2 cellular contexts compared by ENCODE assay signal in the genomic region with DNA sequence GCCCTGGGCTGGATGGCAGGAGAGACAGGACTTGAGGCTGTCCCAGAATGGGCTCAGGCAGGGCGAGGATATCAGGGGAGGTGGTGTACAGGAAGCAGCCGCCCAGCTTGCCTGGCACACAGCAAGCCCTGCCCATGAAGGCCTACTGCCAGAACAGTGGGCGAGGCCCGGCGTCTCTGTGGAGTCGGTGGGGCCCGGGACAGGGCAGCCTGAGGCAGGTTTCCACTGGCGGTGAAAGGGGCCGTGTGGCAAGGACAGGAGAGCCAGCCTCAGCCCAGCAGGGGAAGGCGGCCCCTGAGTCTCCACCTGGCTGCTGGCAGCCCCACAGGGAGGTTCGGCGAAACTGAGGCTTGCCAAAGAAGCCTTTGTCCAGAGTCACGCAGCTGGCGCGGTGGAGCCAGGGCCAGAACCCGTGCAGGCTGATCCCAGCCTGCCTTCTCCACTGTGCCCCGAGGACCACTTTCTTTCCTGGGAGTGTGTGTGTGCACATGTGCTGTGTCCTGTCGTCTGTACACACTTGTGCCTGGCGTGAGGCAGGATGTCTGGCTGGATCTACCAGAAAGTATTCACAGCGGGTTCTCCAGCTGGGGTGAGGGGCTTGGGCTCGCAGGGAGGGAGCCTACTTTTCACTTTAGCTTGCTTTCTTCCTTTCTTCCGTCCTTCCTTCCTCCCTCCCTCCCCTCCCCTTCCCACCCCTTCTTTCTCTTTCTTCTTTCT.
TF ChIP-seq lines count a peak whose summit lies in the region.

No MANE protein-coding gene starts in this region.

TF ChIP-seq in GM23338, 12 proteins besides CTCF, POLR2A, EP300 and RAD21 (continued from another document):
- TF ChIP-seq, protein P1, sequence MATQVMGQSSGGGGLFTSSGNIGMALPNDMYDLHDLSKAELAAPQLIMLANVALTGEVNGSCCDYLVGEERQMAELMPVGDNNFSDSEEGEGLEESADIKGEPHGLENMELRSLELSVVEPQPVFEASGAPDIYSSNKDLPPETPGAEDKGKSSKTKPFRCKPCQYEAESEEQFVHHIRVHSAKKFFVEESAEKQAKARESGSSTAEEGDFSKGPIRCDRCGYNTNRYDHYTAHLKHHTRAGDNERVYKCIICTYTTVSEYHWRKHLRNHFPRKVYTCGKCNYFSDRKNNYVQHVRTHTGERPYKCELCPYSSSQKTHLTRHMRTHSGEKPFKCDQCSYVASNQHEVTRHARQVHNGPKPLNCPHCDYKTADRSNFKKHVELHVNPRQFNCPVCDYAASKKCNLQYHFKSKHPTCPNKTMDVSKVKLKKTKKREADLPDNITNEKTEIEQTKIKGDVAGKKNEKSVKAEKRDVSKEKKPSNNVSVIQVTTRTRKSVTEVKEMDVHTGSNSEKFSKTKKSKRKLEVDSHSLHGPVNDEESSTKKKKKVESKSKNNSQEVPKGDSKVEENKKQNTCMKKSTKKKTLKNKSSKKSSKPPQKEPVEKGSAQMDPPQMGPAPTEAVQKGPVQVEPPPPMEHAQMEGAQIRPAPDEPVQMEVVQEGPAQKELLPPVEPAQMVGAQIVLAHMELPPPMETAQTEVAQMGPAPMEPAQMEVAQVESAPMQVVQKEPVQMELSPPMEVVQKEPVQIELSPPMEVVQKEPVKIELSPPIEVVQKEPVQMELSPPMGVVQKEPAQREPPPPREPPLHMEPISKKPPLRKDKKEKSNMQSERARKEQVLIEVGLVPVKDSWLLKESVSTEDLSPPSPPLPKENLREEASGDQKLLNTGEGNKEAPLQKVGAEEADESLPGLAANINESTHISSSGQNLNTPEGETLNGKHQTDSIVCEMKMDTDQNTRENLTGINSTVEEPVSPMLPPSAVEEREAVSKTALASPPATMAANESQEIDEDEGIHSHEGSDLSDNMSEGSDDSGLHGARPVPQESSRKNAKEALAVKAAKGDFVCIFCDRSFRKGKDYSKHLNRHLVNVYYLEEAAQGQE (IDR thresholded peaks at IDR 0.05; ENCODE audit: unreplicated experiment) = no peak
- TF ChIP-seq EZH2 (IDR thresholded peaks at IDR 0.05; ENCODE audit: low read depth, unreplicated experiment) (no peak), ZNF114 (CRISPR knock-in tag; IDR thresholded peaks at IDR 0.05) (no peak), EZH2phosphoT487 (IDR thresholded peaks at IDR 0.05; ENCODE audit: unreplicated experiment) (no peak)
- TF ChIP-seq, protein P2, sequence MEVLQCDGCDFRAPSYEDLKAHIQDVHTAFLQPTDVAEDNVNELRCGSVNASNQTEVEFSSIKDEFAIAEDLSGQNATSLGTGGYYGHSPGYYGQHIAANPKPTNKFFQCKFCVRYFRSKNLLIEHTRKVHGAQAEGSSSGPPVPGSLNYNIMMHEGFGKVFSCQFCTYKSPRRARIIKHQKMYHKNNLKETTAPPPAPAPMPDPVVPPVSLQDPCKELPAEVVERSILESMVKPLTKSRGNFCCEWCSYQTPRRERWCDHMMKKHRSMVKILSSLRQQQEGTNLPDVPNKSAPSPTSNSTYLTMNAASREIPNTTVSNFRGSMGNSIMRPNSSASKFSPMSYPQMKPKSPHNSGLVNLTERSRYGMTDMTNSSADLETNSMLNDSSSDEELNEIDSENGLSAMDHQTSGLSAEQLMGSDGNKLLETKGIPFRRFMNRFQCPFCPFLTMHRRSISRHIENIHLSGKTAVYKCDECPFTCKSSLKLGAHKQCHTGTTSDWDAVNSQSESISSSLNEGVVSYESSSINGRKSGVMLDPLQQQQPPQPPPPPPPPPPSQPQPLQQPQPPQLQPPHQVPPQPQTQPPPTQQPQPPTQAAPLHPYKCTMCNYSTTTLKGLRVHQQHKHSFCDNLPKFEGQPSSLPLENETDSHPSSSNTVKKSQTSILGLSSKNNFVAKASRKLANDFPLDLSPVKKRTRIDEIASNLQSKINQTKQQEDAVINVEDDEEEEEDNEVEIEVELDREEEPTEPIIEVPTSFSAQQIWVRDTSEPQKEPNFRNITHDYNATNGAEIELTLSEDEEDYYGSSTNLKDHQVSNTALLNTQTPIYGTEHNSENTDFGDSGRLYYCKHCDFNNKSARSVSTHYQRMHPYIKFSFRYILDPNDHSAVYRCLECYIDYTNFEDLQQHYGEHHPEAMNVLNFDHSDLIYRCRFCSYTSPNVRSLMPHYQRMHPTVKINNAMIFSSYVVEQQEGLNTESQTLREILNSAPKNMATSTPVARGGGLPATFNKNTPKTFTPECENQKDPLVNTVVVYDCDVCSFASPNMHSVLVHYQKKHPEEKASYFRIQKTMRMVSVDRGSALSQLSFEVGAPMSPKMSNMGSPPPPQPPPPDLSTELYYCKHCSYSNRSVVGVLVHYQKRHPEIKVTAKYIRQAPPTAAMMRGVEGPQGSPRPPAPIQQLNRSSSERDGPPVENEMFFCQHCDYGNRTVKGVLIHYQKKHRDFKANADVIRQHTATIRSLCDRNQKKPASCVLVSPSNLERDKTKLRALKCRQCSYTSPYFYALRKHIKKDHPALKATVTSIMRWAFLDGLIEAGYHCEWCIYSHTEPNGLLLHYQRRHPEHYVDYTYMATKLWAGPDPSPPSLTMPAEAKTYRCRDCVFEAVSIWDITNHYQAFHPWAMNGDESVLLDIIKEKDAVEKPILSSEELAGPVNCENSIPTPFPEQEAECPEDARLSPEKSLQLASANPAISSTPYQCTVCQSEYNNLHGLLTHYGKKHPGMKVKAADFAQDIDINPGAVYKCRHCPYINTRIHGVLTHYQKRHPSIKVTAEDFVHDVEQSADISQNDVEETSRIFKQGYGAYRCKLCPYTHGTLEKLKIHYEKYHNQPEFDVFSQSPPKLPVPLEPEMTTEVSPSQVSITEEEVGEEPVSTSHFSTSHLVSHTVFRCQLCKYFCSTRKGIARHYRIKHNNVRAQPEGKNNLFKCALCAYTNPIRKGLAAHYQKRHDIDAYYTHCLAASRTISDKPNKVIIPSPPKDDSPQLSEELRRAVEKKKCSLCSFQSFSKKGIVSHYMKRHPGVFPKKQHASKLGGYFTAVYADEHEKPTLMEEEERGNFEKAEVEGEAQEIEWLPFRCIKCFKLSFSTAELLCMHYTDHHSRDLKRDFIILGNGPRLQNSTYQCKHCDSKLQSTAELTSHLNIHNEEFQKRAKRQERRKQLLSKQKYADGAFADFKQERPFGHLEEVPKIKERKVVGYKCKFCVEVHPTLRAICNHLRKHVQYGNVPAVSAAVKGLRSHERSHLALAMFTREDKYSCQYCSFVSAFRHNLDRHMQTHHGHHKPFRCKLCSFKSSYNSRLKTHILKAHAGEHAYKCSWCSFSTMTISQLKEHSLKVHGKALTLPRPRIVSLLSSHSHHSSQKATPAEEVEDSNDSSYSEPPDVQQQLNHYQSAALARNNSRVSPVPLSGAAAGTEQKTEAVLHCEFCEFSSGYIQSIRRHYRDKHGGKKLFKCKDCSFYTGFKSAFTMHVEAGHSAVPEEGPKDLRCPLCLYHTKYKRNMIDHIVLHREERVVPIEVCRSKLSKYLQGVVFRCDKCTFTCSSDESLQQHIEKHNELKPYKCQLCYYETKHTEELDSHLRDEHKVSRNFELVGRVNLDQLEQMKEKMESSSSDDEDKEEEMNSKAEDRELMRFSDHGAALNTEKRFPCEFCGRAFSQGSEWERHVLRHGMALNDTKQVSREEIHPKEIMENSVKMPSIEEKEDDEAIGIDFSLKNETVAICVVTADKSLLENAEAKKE (CRISPR knock-in tag; IDR thresholded peaks at IDR 0.05) = no peak
TF ChIP-seq in GM23338: peak in this region for 0.

TF ChIP-seq in SK-N-SH treated with all-trans-retinoic acid at 6 μM for 48 hours, 23 proteins besides CTCF, POLR2A, EP300 and RAD21 (continued from another document):
- TF ChIP-seq BACH2 (CRISPR knock-in tag; IDR thresholded peaks at IDR 0.05; ENCODE audit: borderline replicate concordance) (no peak), SNAI2 (CRISPR knock-in tag; IDR thresholded peaks at IDR 0.05) (no peak), RARB (CRISPR knock-in tag; IDR thresholded peaks at IDR 0.05) (no peak), PPARA (CRISPR knock-in tag; IDR thresholded peaks at IDR 0.05; ENCODE audit: borderline replicate concordance) (no peak)
- TF ChIP-seq, protein P3, sequence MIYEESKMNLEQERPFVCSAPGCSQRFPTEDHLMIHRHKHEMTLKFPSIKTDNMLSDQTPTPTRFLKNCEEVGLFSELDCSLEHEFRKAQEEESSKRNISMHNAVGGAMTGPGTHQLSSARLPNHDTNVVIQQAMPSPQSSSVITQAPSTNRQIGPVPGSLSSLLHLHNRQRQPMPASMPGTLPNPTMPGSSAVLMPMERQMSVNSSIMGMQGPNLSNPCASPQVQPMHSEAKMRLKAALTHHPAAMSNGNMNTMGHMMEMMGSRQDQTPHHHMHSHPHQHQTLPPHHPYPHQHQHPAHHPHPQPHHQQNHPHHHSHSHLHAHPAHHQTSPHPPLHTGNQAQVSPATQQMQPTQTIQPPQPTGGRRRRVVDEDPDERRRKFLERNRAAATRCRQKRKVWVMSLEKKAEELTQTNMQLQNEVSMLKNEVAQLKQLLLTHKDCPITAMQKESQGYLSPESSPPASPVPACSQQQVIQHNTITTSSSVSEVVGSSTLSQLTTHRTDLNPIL (CRISPR knock-in tag; IDR thresholded peaks at IDR 0.05; ENCODE audit: low read depth) = no peak
- TF ChIP-seq, protein P4, sequence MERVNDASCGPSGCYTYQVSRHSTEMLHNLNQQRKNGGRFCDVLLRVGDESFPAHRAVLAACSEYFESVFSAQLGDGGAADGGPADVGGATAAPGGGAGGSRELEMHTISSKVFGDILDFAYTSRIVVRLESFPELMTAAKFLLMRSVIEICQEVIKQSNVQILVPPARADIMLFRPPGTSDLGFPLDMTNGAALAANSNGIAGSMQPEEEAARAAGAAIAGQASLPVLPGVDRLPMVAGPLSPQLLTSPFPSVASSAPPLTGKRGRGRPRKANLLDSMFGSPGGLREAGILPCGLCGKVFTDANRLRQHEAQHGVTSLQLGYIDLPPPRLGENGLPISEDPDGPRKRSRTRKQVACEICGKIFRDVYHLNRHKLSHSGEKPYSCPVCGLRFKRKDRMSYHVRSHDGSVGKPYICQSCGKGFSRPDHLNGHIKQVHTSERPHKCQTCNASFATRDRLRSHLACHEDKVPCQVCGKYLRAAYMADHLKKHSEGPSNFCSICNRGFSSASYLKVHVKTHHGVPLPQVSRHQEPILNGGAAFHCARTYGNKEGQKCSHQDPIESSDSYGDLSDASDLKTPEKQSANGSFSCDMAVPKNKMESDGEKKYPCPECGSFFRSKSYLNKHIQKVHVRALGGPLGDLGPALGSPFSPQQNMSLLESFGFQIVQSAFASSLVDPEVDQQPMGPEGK (CRISPR knock-in tag; IDR thresholded peaks at IDR 0.05; ENCODE audit: borderline replicate concordance) = no peak
- TF ChIP-seq, protein P5, sequence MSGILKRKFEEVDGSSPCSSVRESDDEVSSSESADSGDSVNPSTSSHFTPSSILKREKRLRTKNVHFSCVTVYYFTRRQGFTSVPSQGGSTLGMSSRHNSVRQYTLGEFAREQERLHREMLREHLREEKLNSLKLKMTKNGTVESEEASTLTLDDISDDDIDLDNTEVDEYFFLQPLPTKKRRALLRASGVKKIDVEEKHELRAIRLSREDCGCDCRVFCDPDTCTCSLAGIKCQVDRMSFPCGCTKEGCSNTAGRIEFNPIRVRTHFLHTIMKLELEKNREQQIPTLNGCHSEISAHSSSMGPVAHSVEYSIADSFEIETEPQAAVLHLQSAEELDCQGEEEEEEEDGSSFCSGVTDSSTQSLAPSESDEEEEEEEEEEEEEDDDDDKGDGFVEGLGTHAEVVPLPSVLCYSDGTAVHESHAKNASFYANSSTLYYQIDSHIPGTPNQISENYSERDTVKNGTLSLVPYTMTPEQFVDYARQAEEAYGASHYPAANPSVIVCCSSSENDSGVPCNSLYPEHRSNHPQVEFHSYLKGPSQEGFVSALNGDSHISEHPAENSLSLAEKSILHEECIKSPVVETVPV (CRISPR knock-in tag; IDR thresholded peaks at IDR 0.05) = no peak
